Comparison of ENCODE assay signal across 8 cellular contexts in genomic region chr14:81435578-81436295, GRCh38. TPM values are rescaled to one million over a fixed set of nuclear protein-coding genes. Genes with fewer than 3 reads are reported as not detected.
DNase-seq lines count a peak whose midpoint lies in the region; ATAC-seq, FAIRE-seq and TF ChIP-seq lines count a peak whose summit lies in the region.

No MANE protein-coding gene starts in this region.

- no peak overlapping the region for H3K27ac ChIP-seq in OCI-LY7 (ENCODE audit: low read depth, low read length, poor library complexity, severe bottlenecking)
- peak overlapping the region; percentile 65 for H3K27ac ChIP-seq in left ventricle myocardium inferior (replicated peaks)
- peak overlapping the region in 1 of 4 donors; percentile 12 for H3K27ac ChIP-seq in pancreas

- POLR2A ChIA-PET in OCI-LY7 (lab: Charles Lee), result interaction anchor here (0.5 kb wide), 1 partner anchor 26 kb away, joined by 5 read pairs; no protein-coding TSS in a partner anchor

- no peaks in the 10 kb centered on the region for H4K20me1 ChIP-seq in OCI-LY7 (ENCODE audit: insufficient read depth, low read length)

- 0 to 1% methylated on average over 46 to 65 of the region's 65 CpGs for WGBS in pancreas, 2 donors

- peak overlapping the region; percentile 55 for H3K4me2 ChIP-seq in OCI-LY7 (ENCODE audit: low read length)

- no peaks in the 10 kb centered on the region for H3K36me3 ChIP-seq in BE2C
- no peaks in the 10 kb centered on the region for H3K36me3 ChIP-seq in OCI-LY7 (ENCODE audit: insufficient read depth, low read length)
- no peaks in the 10 kb centered on the region for H3K36me3 ChIP-seq in left ventricle myocardium inferior
- H3K36me3 ChIP-seq in pancreas, result no peaks in the 10 kb centered on the region

- FAIRE-seq in pancreas (lab: Jason Lieb, UNC), result no peak

- DNase-seq in BE2C, result peak; percentile 61
- DNase-seq in OCI-LY7 (ENCODE audit: low spot score), result peak; percentile 14
- peak; percentile 21 for DNase-seq in amniotic epithelial cell (ENCODE audit: low read depth)
- DNase-seq in left ventricle myocardium inferior, result peak; percentile 54
- DNase-seq in pancreas, result peak; percentile 37 to 84 (median 55)
- DNase-seq in NOMO-1 treated with DMSO at 0.1 percent for 48 hours (lab: John Stamatoyannopoulos, UW; ENCODE audit: unreplicated experiment), result no peak

- no peak for TF ChIP-seq CTCF in BE2C (IDR thresholded peaks at IDR 0.05; ENCODE audit: low read depth, low read length)
- TF ChIP-seq CTCF in OCI-LY7 (conservative IDR thresholded peaks at IDR 0.05; ENCODE audit: low read length), result no peak
- no peak for TF ChIP-seq CTCF in left ventricle myocardium inferior (IDR thresholded peaks at IDR 0.05; ENCODE audit: borderline replicate concordance)
- TF ChIP-seq CTCF in pancreas (IDR thresholded peaks at IDR 0.05), result no peak

- peaks cover 8% of the 10 kb centered on the region for H3K4me1 ChIP-seq in BE2C
- H3K4me1 ChIP-seq in OCI-LY7 (ENCODE audit: insufficient read depth, low read length, poor library complexity, severe bottlenecking), result no peaks in the 10 kb centered on the region
- peaks cover 22% of the 10 kb centered on the region for H3K4me1 ChIP-seq in left ventricle myocardium inferior
- H3K4me1 ChIP-seq in pancreas, result peaks cover 0 to 6% (median 5%) of the 10 kb centered on the region in 3 donors

- H2AFZ ChIP-seq in OCI-LY7 (ENCODE audit: low read length), result no peak overlapping the region

- peak; percentile 22 for ATAC-seq in GM19328 (IDR thresholded peaks at IDR 0.05; ENCODE audit: unreplicated experiment)
- peak; percentile 37 for ATAC-seq in HG03378 (IDR thresholded peaks at IDR 0.05; ENCODE audit: unreplicated experiment)
- peak; percentile 55 to 84 (median 78) for ATAC-seq in pancreas

- H3K4me3 ChIP-seq in BE2C (ENCODE audit: low read depth, low read length), result peak overlapping the region; percentile 92
- peak overlapping the region; percentile 60 for H3K4me3 ChIP-seq in OCI-LY7 (ENCODE audit: low read depth, low read length, poor library complexity, severe bottlenecking)
- H3K4me3 ChIP-seq in left ventricle myocardium inferior, result peak overlapping the region; percentile 72
- peak overlapping the region; percentile 22 to 66 (median 50) for H3K4me3 ChIP-seq in pancreas

- H3K9me3 ChIP-seq in BE2C, result no peaks in the 10 kb centered on the region
- no peaks in the 10 kb centered on the region for H3K9me3 ChIP-seq in OCI-LY7 (ENCODE audit: low read length)
- no peaks in the 10 kb centered on the region for H3K9me3 ChIP-seq in left ventricle myocardium inferior (replicated peaks)
- H3K9me3 ChIP-seq in pancreas, result no peaks in the 10 kb centered on the region

- intact Hi-C loops in OCI-LY7 (cut with micrococcal nuclease; ENCODE audit: unreplicated experiment) (no loop called here), left ventricle myocardium inferior (cut with micrococcal nuclease) (no loop called here), pancreas (cut with DNase I) (no loop called here)

- CTCF ChIA-PET in OCI-LY7 (lab: Charles Lee; ENCODE audit: unreplicated experiment), result no interaction called here

- H3K9me2 ChIP-seq in OCI-LY7 (ENCODE audit: insufficient read depth, low read length), result no peaks in the 10 kb centered on the region

- no peaks in the 10 kb centered on the region for H3K27me3 ChIP-seq in BE2C
- peaks cover 94% of the 10 kb centered on the region for H3K27me3 ChIP-seq in left ventricle myocardium inferior (ENCODE audit: low read depth)
- peaks cover 0 to 4% (median 1%) of the 10 kb centered on the region in 4 donors for H3K27me3 ChIP-seq in pancreas

- H3K79me2 ChIP-seq in OCI-LY7 (ENCODE audit: insufficient read depth, low read depth, low read length), result no peaks in the 10 kb centered on the region

- no TSS peak for BruUV-seq in OCI-LY7 (replicated peaks; lab: Mats Ljungman, UMichigan)

RNA-seq across cellular contexts. Expression of gene STON2, which starts 35.6 kb away (rescaled TPM):
- 6.8 TPM for polyA plus RNA-seq in BE2C (2012; ENCODE audit: insufficient read depth, insufficient read length, low read depth)
- 0.25 and 0.28 TPM in 2 replicates for total RNA-seq in OCI-LY7 (2014; rRNA removed; shearing (Covaris generic))
- total RNA-seq in OCI-LY7 (2022) (not detected in 2 replicates), left ventricle myocardium inferior (8.3 TPM), pancreas (1 to 10 TPM; 1.0 to 4.6 (median 2.8) TPM)
- polyA plus RNA-seq in pancreas, result 1 to 10 TPM in 1 of 2 donors, under 1 TPM in 1; 0.76 to 1.7 TPM

Comparison
In these comparisons a context has a peak if more than half of its experiments do, and no peak if none do; other contexts are left out.
1. ATAC-seq: peak in every context shown above with its lines; median percentile 78 in pancreas; 37 in HG03378; 22 in GM19328.